In genomic region chr2:8089596-8089995, GRCh38 we compare ENCODE assay signal across 1 cellular context.
A peak's percentile ranks its signal among the peaks of the same experiment; 100 is the strongest.
TF ChIP-seq lines count a peak whose summit lies in the region.

No MANE protein-coding gene starts in this region.

TF ChIP-seq in IMR-90, 13 proteins besides CTCF, POLR2A, EP300 and RAD21 (continued from another document):
- TF ChIP-seq CHD1 (IDR thresholded peaks at IDR 0.05; ENCODE audit: low read depth, low read length) (no peak), FOS (IDR thresholded peaks at IDR 0.05; ENCODE audit: low read depth, low read length) (peak; percentile 76), RFX5 (IDR thresholded peaks at IDR 0.05; ENCODE audit: low read depth, low read length) (no peak), NFE2L2 (IDR thresholded peaks at IDR 0.05; ENCODE audit: low read depth, low read length) (no peak), BHLHE40 (IDR thresholded peaks at IDR 0.05; ENCODE audit: low read depth, low read length) (peak; percentile 81), MAZ (IDR thresholded peaks at IDR 0.05; ENCODE audit: borderline replicate concordance, low read depth, low read length) (no peak), MAFK (IDR thresholded peaks at IDR 0.05; ENCODE audit: low read depth, low read length) (no peak), SMC3 (IDR thresholded peaks at IDR 0.05; ENCODE audit: low read depth, low read length) (0 out of 2 replicates have a peak, but pooled peaks have one; percentile 10), MXI1 (IDR thresholded peaks at IDR 0.05; ENCODE audit: borderline replicate concordance, low read depth, low read length) (no peak)
- TF ChIP-seq, protein P1, sequence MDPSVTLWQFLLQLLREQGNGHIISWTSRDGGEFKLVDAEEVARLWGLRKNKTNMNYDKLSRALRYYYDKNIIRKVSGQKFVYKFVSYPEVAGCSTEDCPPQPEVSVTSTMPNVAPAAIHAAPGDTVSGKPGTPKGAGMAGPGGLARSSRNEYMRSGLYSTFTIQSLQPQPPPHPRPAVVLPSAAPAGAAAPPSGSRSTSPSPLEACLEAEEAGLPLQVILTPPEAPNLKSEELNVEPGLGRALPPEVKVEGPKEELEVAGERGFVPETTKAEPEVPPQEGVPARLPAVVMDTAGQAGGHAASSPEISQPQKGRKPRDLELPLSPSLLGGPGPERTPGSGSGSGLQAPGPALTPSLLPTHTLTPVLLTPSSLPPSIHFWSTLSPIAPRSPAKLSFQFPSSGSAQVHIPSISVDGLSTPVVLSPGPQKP (IDR thresholded peaks at IDR 0.05; ENCODE audit: borderline replicate concordance, low read depth, low read length), result no peak
